ENCODE assay signal across 10 cellular contexts in genomic region chr4:124061413-124061812, GRCh38.
A peak's percentile ranks its signal among the peaks of the same experiment; 100 is the strongest.
DNase-seq lines count a peak whose midpoint lies in the region; TF ChIP-seq lines count a peak whose summit lies in the region.
"Had no signal": no experiment of that assay in that cellular context is flagged by ENCODE, and none has a peak within 500 bp of the region (broad histone marks: within the 10 kb centered on the region; RNA-seq: fewer than 3 reads in every experiment).

No MANE protein-coding gene starts in this region.

- H3K4me1 ChIP-seq in muscle layer of duodenum (ENCODE audit: control insufficient read depth in 1 of 2, insufficient read depth in 2 of 2, low read length in 2 of 2): peaks cover 0 to 15% of the 10 kb centered on the region in 2 donors
- peaks cover 25% of the 10 kb centered on the region for H3K4me1 ChIP-seq in vagina

- H3K4me3 ChIP-seq in muscle layer of duodenum (ENCODE audit: low read depth in 1 of 2, low read length in 2 of 2) (no peak overlapping the region), vagina (no peak overlapping the region)

- no peak for TF ChIP-seq POLR2A in vagina (IDR thresholded peaks at IDR 0.05)

- DNase-seq in OCI-M1 (lab: John Stamatoyannopoulos, UW): peak; percentile 34
- no peak for DNase-seq in epithelial cell of prostate (ENCODE audit: low read depth, low spot score)
- DNase-seq in vagina (ENCODE audit: extremely low spot score in 2 of 2): no peak
- no peak for DNase-seq in GM19240 (ENCODE audit: insufficient read length, low spot score)
- no peak for DNase-seq in stimulated activated CD4-positive, alpha-beta T cell treated with anti-CD3 and anti-CD28 coated beads, Interleukin-4, amount 100 ng/mL, for 24 hours
- DNase-seq in NCI-H1092 (lab: John Stamatoyannopoulos, UW): no peak
- DNase-seq: activated T-cell treated with anti-CD3 and anti-CD28 coated beads, Interleukin-2, amount 50 U/mL, for 48 hours; NCI-H1930; stimulated activated naive CD8-positive, alpha-beta T cell treated with anti-CD3 and anti-CD28 coated beads, Interleukin-15, amount 100 ng/mL, for 72 hours had no signal

- intact Hi-C loops in vagina (cut with DNase I): no loop called here

- H3K9me3 ChIP-seq in muscle layer of duodenum (ENCODE audit: control insufficient read depth in 1 of 2, low read length in 2 of 2) (peaks cover 0 to 5% of the 10 kb centered on the region in 2 donors), vagina (no peaks in the 10 kb centered on the region)

- H3K36me3 ChIP-seq in muscle layer of duodenum (ENCODE audit: control insufficient read depth in 1 of 2, insufficient read depth in 2 of 2, low read length in 2 of 2): peaks cover 0 to 3% of the 10 kb centered on the region in 2 donors
- no peaks in the 10 kb centered on the region for H3K36me3 ChIP-seq in vagina

- H3K27me3 ChIP-seq in muscle layer of duodenum (ENCODE audit: low read depth, low read length): no peaks in the 10 kb centered on the region
- H3K27me3 ChIP-seq in vagina: no peaks in the 10 kb centered on the region

- H3K27ac ChIP-seq in epithelial cell of prostate (peak overlapping the region; percentile 75), muscle layer of duodenum (ENCODE audit: low read length) (peak overlapping the region; percentile 20), vagina (peak overlapping the region; percentile 30)

- no peak for TF ChIP-seq CTCF in vagina (IDR thresholded peaks at IDR 0.05)

Comparison
In these comparisons a context has a peak if more than half of its experiments do, and no peak if none do; other contexts are left out.
1. H3K27ac ChIP-seq: peak in every context shown above with its lines; median percentile 75 in epithelial cell of prostate; 30 in vagina; 20 in muscle layer of duodenum.